In the genomic region with DNA sequence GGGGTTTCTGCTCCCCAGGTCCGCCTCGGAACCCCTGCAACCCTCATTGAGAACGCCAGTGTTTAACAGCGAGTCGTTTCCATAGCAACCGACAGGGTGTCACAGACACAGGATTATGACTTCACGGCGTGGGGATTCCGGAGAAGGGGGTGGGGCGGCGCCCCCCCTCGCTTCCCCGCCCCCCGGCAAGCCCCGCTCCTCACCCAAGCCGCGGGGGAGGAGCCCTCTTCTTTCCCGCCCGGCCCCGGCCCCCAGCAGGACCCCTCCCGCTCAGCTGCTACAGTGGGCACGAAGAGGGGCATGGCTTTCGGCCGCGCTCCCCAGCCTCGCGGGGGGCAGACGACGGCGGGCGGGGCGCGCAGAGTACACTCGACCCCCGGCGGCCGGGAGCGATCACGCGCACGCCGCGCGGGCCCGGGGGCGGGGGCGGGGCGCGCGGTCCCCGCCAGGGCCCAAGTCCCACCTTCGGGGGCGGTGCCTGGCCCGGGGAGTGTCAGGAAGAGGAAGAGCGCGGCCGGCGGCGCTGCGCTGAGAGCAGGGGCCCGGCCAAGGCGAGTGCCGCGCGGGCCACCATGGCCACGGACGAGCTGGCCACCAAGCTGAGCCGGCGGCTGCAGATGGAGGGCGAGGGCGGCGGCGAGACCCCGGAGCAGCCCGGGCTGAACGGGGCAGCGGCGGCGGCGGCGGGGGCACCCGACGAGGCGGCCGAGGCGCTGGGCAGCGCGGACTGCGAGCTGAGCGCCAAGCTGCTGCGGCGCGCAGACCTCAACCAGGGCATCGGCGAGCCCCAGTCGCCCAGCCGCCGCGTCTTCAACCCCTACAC, we compare ENCODE assay signal across 8 cellular contexts. TPM values are rescaled to one million over a fixed set of nuclear protein-coding genes. Genes with fewer than 3 reads are reported as not detected.
DNase-seq lines count a peak whose midpoint lies in the region; ATAC-seq, FAIRE-seq and TF ChIP-seq lines count a peak whose summit lies in the region.

A gene with protein sequence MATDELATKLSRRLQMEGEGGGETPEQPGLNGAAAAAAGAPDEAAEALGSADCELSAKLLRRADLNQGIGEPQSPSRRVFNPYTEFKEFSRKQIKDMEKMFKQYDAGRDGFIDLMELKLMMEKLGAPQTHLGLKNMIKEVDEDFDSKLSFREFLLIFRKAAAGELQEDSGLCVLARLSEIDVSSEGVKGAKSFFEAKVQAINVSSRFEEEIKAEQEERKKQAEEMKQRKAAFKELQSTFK (plus strand): TSS at position 489 of the 823 bp plus-strand sequence. CDS start 84 bp downstream, at position 573.

- DNase-seq in DMS79 (lab: John Stamatoyannopoulos, UW) (peak; percentile 55), LNCaP clone FGC (ENCODE audit: low read depth) (no peak), SK-MEL-5 (ENCODE audit: low read depth, low spot score) (peak; percentile 76), frontal cortex (ENCODE audit: low spot score in 2 of 2) (peak; percentile 86 to 87), nucleus accumbens (lab: John Stamatoyannopoulos, UW) (peak in 45 of 56 donors; percentile 7 to 82 (median 36)), substantia nigra (lab: John Stamatoyannopoulos, UW) (peak in 35 of 49 donors; percentile 12 to 95 (median 45))
- peak; percentile 53 to 82 (median 62) for DNase-seq in activated naive CD4-positive, alpha-beta T cell (lab: John Stamatoyannopoulos, UW)

- in situ Hi-C loops in SK-MEL-5 (cut with HindIII; ENCODE audit: low pct_unique_long_range_greater_than_20kb, low sequenced_read_pairs), result no loop called here

- no peak for FAIRE-seq in frontal cortex (lab: Jason Lieb, UNC)

- H3K27ac ChIP-seq in substantia nigra (ENCODE audit: low read depth, low read length, poor library complexity, severe bottlenecking), result peak within 1 kb of the TSS; percentile 51

- no peak for TF ChIP-seq CTCF in LNCaP clone FGC (IDR thresholded peaks at IDR 0.05; ENCODE audit: control insufficient read depth, extremely low read depth, insufficient read depth)

- peak within 1 kb of the TSS; percentile 65 for H3K4me3 ChIP-seq in LNCaP clone FGC (ENCODE audit: low read depth, low read length)

- ATAC-seq in GM21786 (IDR thresholded peaks at IDR 0.05; ENCODE audit: unreplicated experiment), result peak; percentile 71

RNA-seq across cellular contexts. Expression of the gene that starts here (rescaled TPM):
- 31.9 and 35.3 TPM in 2 replicates for total RNA-seq in SK-MEL-5 (2014; rRNA removed; shearing (Covaris generic))
- polyA plus RNA-seq in SK-MEL-5 (2015; cell fraction: cytosol; rRNA removed), result 72.1 and 75.7 TPM in 2 replicates
- polyA plus RNA-seq in SK-MEL-5 (2015; cell fraction: nucleus; rRNA removed), result 21.6 and 26.7 TPM in 2 replicates
- 5.3 TPM for total RNA-seq in frontal cortex
